22 cellular contexts compared by ENCODE assay signal in genomic region chr9:114261026-114261425, GRCh38.
A peak's percentile ranks its signal among the peaks of the same experiment; 100 is the strongest.
DNase-seq lines count a peak whose midpoint lies in the region; ATAC-seq, FAIRE-seq and TF ChIP-seq lines count a peak whose summit lies in the region.
"Had no signal": no experiment of that assay in that cellular context is flagged by ENCODE, and none has a peak within 500 bp of the region (broad histone marks: within the 10 kb centered on the region; RNA-seq: fewer than 3 reads in every experiment).

No MANE protein-coding gene starts in this region.

- H4K5ac ChIP-seq in IMR-90 (ENCODE audit: low read depth, low read length) (no peak overlapping the region), H1 (ENCODE audit: insufficient read length, low read depth, low read length) (no peak overlapping the region)

- H3K27ac ChIP-seq in IMR-90 (ENCODE audit: insufficient read depth, low read length): no peak overlapping the region
- no peak overlapping the region; the same call in 1 of the 2 replicates for H3K27ac ChIP-seq in H1 (ENCODE audit: low read depth, low read length)
- H3K27ac ChIP-seq in MM.1S (ENCODE audit: low read length): no peak overlapping the region
- H3K27ac ChIP-seq: C4-2B had no signal

- dilution Hi-C loops in IMR-90 (cut with HindIII; ENCODE audit: low sequenced_read_pairs, unreplicated experiment): no loop called here

- H3K79me1 ChIP-seq in IMR-90 (ENCODE audit: low read depth in 1 of 2, low read length in 2 of 2) (no peaks in the 10 kb centered on the region), H1 (ENCODE audit: low read depth, low read length) (no peaks in the 10 kb centered on the region)

- H3K18ac ChIP-seq in IMR-90 (ENCODE audit: low read depth, low read length) (no peak overlapping the region), H1 (ENCODE audit: extremely low read depth, low read length) (no peak overlapping the region)

- H3K4me1 ChIP-seq in IMR-90 (ENCODE audit: control insufficient read depth, insufficient read depth, low read length) (peaks cover 2% of the 10 kb centered on the region; the same call in 1 of the 2 replicates), H1 (replicated peaks in 1 of 4; ENCODE audit: control insufficient read depth in 3 of 4, insufficient read depth in 4 of 4, low read length in 3 of 4) (peaks cover 0 to 3% (median 0%) of the 10 kb centered on the region in 4 experiments; a peak in 2 of 7 replicates), MM.1S (ENCODE audit: low read length) (no peaks in the 10 kb centered on the region)
- H3K4me1 ChIP-seq: HAP-1 had no signal

- H3K27me3 Mint-ChIP-seq in mesothelial cell of epicardium (ENCODE audit: low read depth): no peaks in the 10 kb centered on the region

- no peaks in the 10 kb centered on the region for H3K9me1 ChIP-seq in IMR-90 (ENCODE audit: insufficient read depth, low read length)

- no peak for TF ChIP-seq POLR2A in IMR-90 (IDR thresholded peaks at IDR 0.05; ENCODE audit: low read depth, low read length)
- TF ChIP-seq POLR2A in H1 (IDR thresholded peaks at IDR 0.05; ENCODE audit: control extremely low read depth in 1 of 2, low read depth in 2 of 2, low read length in 2 of 2): no peak

- no CpG with 5 or more reads among the region's 10 CpGs for WGBS in IMR-90 (ENCODE audit: extremely low coverage in 2 of 2, insufficient read length in 1 of 2), 2 experiments
- WGBS in H1 (ENCODE audit: extremely low coverage in 1 of 2, insufficient coverage in 1 of 2, insufficient read length in 1 of 2, insufficient replicate concordance in 2 of 2, low coverage in 1 of 2, low lambda C conversion rate in 2 of 2, missing lambda C conversion rate in 1 of 2), 2 experiments: 73% methylated on average over 10 of the region's 10 CpGs; no CpG with 5 or more reads in 1 of the 2 experiments

- H2BK5ac ChIP-seq in IMR-90 (ENCODE audit: low read depth, low read length, poor library complexity, severe bottlenecking): no peak overlapping the region
- H2BK5ac ChIP-seq in H1 (ENCODE audit: low read depth, low read length): no peak overlapping the region

- no peak overlapping the region for H3K4me3 ChIP-seq in IMR-90 (ENCODE audit: insufficient read depth, low read depth, low read length)
- H3K4me3 ChIP-seq in H1 (ENCODE audit: extremely low read depth in 1 of 4, insufficient read depth in 2 of 4, low read depth in 3 of 4, low read length in 4 of 4): no peak overlapping the region
- H3K4me3 ChIP-seq in MM.1S (ENCODE audit: low read length): no peak overlapping the region
- H3K4me3 ChIP-seq: HAP-1 had no signal

- H3K36me3 ChIP-seq in IMR-90 (ENCODE audit: control insufficient read depth, insufficient read depth, low read length) (no peaks in the 10 kb centered on the region; the same call in 1 of the 2 replicates), H1 (ENCODE audit: control insufficient read depth in 2 of 4, insufficient read depth in 4 of 4, low read length in 3 of 4) (no peaks in the 10 kb centered on the region), MM.1S (replicated peaks; ENCODE audit: insufficient read depth, low read length) (no peaks in the 10 kb centered on the region)
- H3K36me3 ChIP-seq: HAP-1 had no signal

- no peak overlapping the region for H3K4me2 ChIP-seq in IMR-90 (ENCODE audit: low read depth, low read length)
- no peak overlapping the region for H3K4me2 ChIP-seq in H1 (ENCODE audit: insufficient read depth in 1 of 2, low read depth in 2 of 2, low read length in 2 of 2)
- no peak overlapping the region for H3K4me2 ChIP-seq in MM.1S (ENCODE audit: low read depth, low read length)

- no peaks in the 10 kb centered on the region for H3K9me3 Mint-ChIP-seq in mesothelial cell of epicardium
- H3K9me3 Mint-ChIP-seq: CD8-positive, alpha-beta memory T cell had no signal

- no peaks in the 10 kb centered on the region for H3K9me2 ChIP-seq in MM.1S (replicated peaks; ENCODE audit: insufficient read depth, low read length)

- H3K9ac ChIP-seq in IMR-90 (ENCODE audit: low read depth, low read length) (no peak overlapping the region), H1 (replicated peaks in 1 of 4; ENCODE audit: extremely low read depth in 1 of 4, low read depth in 3 of 4, low read length in 3 of 4) (no peak overlapping the region), MM.1S (ENCODE audit: low read length) (no peak overlapping the region)

- POLR2A ChIA-PET in IMR-90 (lab: Charles Lee; ENCODE audit: unreplicated experiment) (no interaction called here), H1 (lab: Charles Lee; ENCODE audit: partially characterized antibody) (interaction anchor here (1.0 kb wide), 1 partner anchor 31 kb away, joined by 4 read pairs; no protein-coding TSS in a partner anchor)

- H3K9me3 ChIP-seq in IMR-90 (ENCODE audit: control insufficient read depth, insufficient read depth, low read length) (no peaks in the 10 kb centered on the region), H1 (ENCODE audit: insufficient read depth in 2 of 2, low read depth in 1 of 2, low read length in 1 of 2) (no peaks in the 10 kb centered on the region), MM.1S (replicated peaks; ENCODE audit: insufficient read depth, low read length) (no peaks in the 10 kb centered on the region)
- H3K9me3 ChIP-seq: HAP-1 had no signal

- H2AFZ ChIP-seq in IMR-90 (replicated peaks; ENCODE audit: low read length, poor library complexity) (no peak overlapping the region), H1 (ENCODE audit: low read length) (no peak overlapping the region), MM.1S (ENCODE audit: low read length) (no peak overlapping the region)

- H3K4ac ChIP-seq in IMR-90 (ENCODE audit: low read depth, low read length): no peak overlapping the region
- H3K4ac ChIP-seq in H1 (replicated peaks; ENCODE audit: insufficient read length, low read depth, low read length): no peak overlapping the region

- ATAC-seq in IMR-90 (ENCODE audit: low read depth): no peak
- ATAC-seq: Right ventricle myocardium inferior had no signal

- no peak overlapping the region for H2BK12ac ChIP-seq in H1 (ENCODE audit: low read depth, low read length)

- DNase-seq in G401 (ENCODE audit: low spot score) (peak; percentile 26), IMR-90 (no peak), H1 (ENCODE audit: low read depth in 1 of 2, low spot score in 2 of 2) (no peak), mesothelial cell of epicardium (ENCODE audit: low spot score in 2 of 2, unreplicated experiment in 2 of 2) (no peak), MM.1S (no peak), NCI-H526 (lab: John Stamatoyannopoulos, UW) (no peak), NCI-H1105 treated with DMSO at 0.1 percent for 48 hours (lab: John Stamatoyannopoulos, UW) (no peak)
- no peak for DNase-seq in activated naive CD4-positive, alpha-beta T cell treated with Interleukin-2 at 50 U/mL for 16 hours
- DNase-seq: Calu3; CD8-positive, alpha-beta memory T cell; DMS153; GF-D8; KG1; NCI-H1092 treated with DMSO at 0.1 percent for 48 hours; NCI-H2081; NCI-H2171; NCI-H345; NCI-H524 treated with DMSO at 0.1 percent for 48 hours had no signal

- H3F3A ChIP-seq in MM.1S (ENCODE audit: insufficient read depth, low read length): no peaks in the 10 kb centered on the region

- CTCF ChIA-PET in IMR-90 (lab: Yijun Ruan, JAX) (no interaction called here), H1 (lab: Charles Lee; ENCODE audit: partially characterized antibody) (interaction anchor here (0.6 to 17.3 kb wide), 19 partner anchors 10 to 199 kb away, joined by 3 to 206 read pairs (median 4); partner anchors contain the start of genes COL27A1 and KIF12)

- H2AK9ac ChIP-seq in IMR-90 (replicated peaks; ENCODE audit: low read depth, low read length, poor library complexity): peak overlapping the region; percentile 16

- no peak overlapping the region; the same call in 1 of the 2 replicates for H2BK20ac ChIP-seq in IMR-90 (ENCODE audit: low read depth, low read length)
- no peak overlapping the region for H2BK20ac ChIP-seq in H1 (ENCODE audit: low read length)

- H2AK5ac ChIP-seq in IMR-90 (ENCODE audit: low read depth, low read length) (peak overlapping the region; percentile 38; the same call in 1 of the 2 replicates), H1 (ENCODE audit: low read depth, low read length) (no peak overlapping the region)

- H3K79me2 ChIP-seq in H1 (ENCODE audit: control insufficient read depth in 1 of 2, insufficient read depth in 2 of 2, low read length in 2 of 2) (no peaks in the 10 kb centered on the region), MM.1S (ENCODE audit: low read length) (no peaks in the 10 kb centered on the region)

- H3K23ac ChIP-seq in IMR-90 (ENCODE audit: low read depth, low read length) (no peak overlapping the region), H1 (ENCODE audit: insufficient read length) (no peak overlapping the region)

- peak overlapping the region; percentile 66 for H3K27ac Mint-ChIP-seq in mesothelial cell of epicardium
- H3K27ac Mint-ChIP-seq: CD8-positive, alpha-beta memory T cell had no signal

- H3K27me3 ChIP-seq in IMR-90 (ENCODE audit: control insufficient read depth, insufficient read depth, low read length) (no peaks in the 10 kb centered on the region), H1 (replicated peaks in 1 of 4; ENCODE audit: control insufficient read depth in 3 of 4, extremely low read depth in 1 of 4, insufficient read depth in 3 of 4, low read length in 3 of 4) (no peaks in the 10 kb centered on the region), MM.1S (replicated peaks; ENCODE audit: insufficient read depth, low read length) (peaks cover 4% of the 10 kb centered on the region; the same call in 1 of the 2 replicates)

- FAIRE-seq in H1 (lab: Jason Lieb, UNC): no peak
- FAIRE-seq: A204.1 had no signal

- H4K8ac ChIP-seq in IMR-90 (ENCODE audit: low read depth in 2 of 2, low read length in 2 of 2) (no peak overlapping the region), H1 (ENCODE audit: extremely low read depth, insufficient read depth, low read length) (peak overlapping the region; percentile 47; the same call in 1 of the 2 replicates)

- no TSS peak for BruUV-seq in IMR-90 (replicated peaks; lab: Mats Ljungman, UMichigan)

- H3K23me2 ChIP-seq in H1 (ENCODE audit: low read depth, low read length): no peaks in the 10 kb centered on the region

- H2BK15ac ChIP-seq in IMR-90 (ENCODE audit: low read depth, low read length) (no peak overlapping the region), H1 (ENCODE audit: low read length) (no peak overlapping the region; the same call in 1 of the 2 replicates)

- no peak for TF ChIP-seq RAD21 in IMR-90 (IDR thresholded peaks at IDR 0.05; ENCODE audit: low read length)
- no peak for TF ChIP-seq RAD21 in H1 (IDR thresholded peaks at IDR 0.05 in 1 of 2, conservative IDR thresholded peaks at IDR 0.05 in 1 of 2; ENCODE audit: low read depth in 2 of 2, low read length in 2 of 2)

- H4K91ac ChIP-seq in IMR-90 (ENCODE audit: insufficient read depth, low read depth, low read length) (no peak overlapping the region), H1 (replicated peaks; ENCODE audit: insufficient read length, low read length) (no peak overlapping the region)

- H3K4me3 Mint-ChIP-seq in mesothelial cell of epicardium: no peak overlapping the region
- H3K4me3 Mint-ChIP-seq: CD8-positive, alpha-beta memory T cell had no signal

- intact Hi-C loops in IMR-90 (cut with micrococcal nuclease): no loop called here

- H3K14ac ChIP-seq in IMR-90 (replicated peaks; ENCODE audit: low read depth, low read length): no peak overlapping the region
- no peak overlapping the region for H3K14ac ChIP-seq in H1 (ENCODE audit: insufficient read length)

- H4K20me1 ChIP-seq in IMR-90 (ENCODE audit: insufficient read depth, low read length) (no peaks in the 10 kb centered on the region), H1 (replicated peaks in 1 of 2; ENCODE audit: control insufficient read depth in 1 of 2, insufficient read depth in 2 of 2, low read length in 2 of 2) (peaks cover 0 to 2% of the 10 kb centered on the region in 2 experiments), MM.1S (ENCODE audit: insufficient read depth, low read length) (no peaks in the 10 kb centered on the region)

- peaks cover 6% of the 10 kb centered on the region for H3K36me3 Mint-ChIP-seq in mesothelial cell of epicardium
- H3K36me3 Mint-ChIP-seq: CD8-positive, alpha-beta memory T cell had no signal

- no peak overlapping the region for H2BK120ac ChIP-seq in IMR-90 (ENCODE audit: low read depth, low read length)
- H2BK120ac ChIP-seq in H1 (replicated peaks; ENCODE audit: low read depth, low read length): no peak overlapping the region

- peaks cover 20% of the 10 kb centered on the region for H3K4me1 Mint-ChIP-seq in mesothelial cell of epicardium
- H3K4me1 Mint-ChIP-seq: CD8-positive, alpha-beta memory T cell had no signal

- in situ Hi-C loops in G401 (cut with HindIII; ENCODE audit: low sequenced_read_pairs): no loop called here
- in situ Hi-C loops in IMR-90 (cut with MboI; ENCODE audit: low sequenced_read_pairs): no loop called here

- TF ChIP-seq EP300 in H1 (IDR thresholded peaks at IDR 0.05; ENCODE audit: borderline replicate concordance in 1 of 2, low read depth in 2 of 2, low read length in 2 of 2): no peak

- no peak overlapping the region for H3K56ac ChIP-seq in IMR-90 (ENCODE audit: extremely low read depth, insufficient read depth, low read length)
- H3K56ac ChIP-seq in H1 (replicated peaks; ENCODE audit: insufficient read length, low read depth, low read length): no peak overlapping the region

- no peak for TF ChIP-seq CTCF in IMR-90 (conservative IDR thresholded peaks at IDR 0.05; ENCODE audit: low read depth, low read length)
- no peak for TF ChIP-seq CTCF in H1 (IDR thresholded peaks at IDR 0.05; ENCODE audit: control extremely low read depth in 1 of 3, insufficient read depth in 1 of 3, low read depth in 1 of 3, low read length in 3 of 3)
- TF ChIP-seq CTCF in mesothelial cell of epicardium (IDR thresholded peaks at IDR 0.05; ENCODE audit: unreplicated experiment): no peak
- no peak for TF ChIP-seq CTCF in MM.1S (IDR thresholded peaks at IDR 0.05; ENCODE audit: low read length)
